8 cellular contexts compared by ENCODE assay signal in genomic region chr10:29736325-29737208, GRCh38.
DNase-seq lines count a peak whose midpoint lies in the region; TF ChIP-seq lines count a peak whose summit lies in the region.

No MANE protein-coding gene starts in this region.

- no peaks in the 10 kb centered on the region for H3K36me3 ChIP-seq in HEK293 (ENCODE audit: control insufficient read depth in 2 of 2, insufficient read depth in 1 of 2, low read length in 2 of 2)

- POLR2A ChIA-PET in AG04450 (lab: Yijun Ruan, JAX) (interaction anchor here (0.6 to 1.1 kb wide), 2 partner anchors 23 to 214 kb away, joined by 3 read pairs; no protein-coding TSS in a partner anchor), HEK293 (lab: Yijun Ruan, JAX) (interaction anchor here (0.5 to 1.6 kb wide), 4 partner anchors 46 to 188 kb away, joined by 3 to 5 read pairs (median 4); no protein-coding TSS in a partner anchor)

- no peaks in the 10 kb centered on the region for H3K27me3 ChIP-seq in AG04450 (ENCODE audit: control insufficient read depth, insufficient read depth, low read length)

- no peak for DNase-seq in AG04450 (ENCODE audit: low read depth, low spot score)
- peak in 3 of 5 experiments; percentile 3 to 43 (median 7) for DNase-seq in T-helper 2 cell
- DNase-seq in cerebellum (ENCODE audit: low spot score) = peak; percentile 15
- DNase-seq in kidney glomerular epithelial cell (lab: John Stamatoyannopoulos, UW) = peak; percentile 37
- peak; percentile 22 for DNase-seq in stimulated activated CD4-positive, alpha-beta T cell treated with anti-CD3 and anti-CD28 coated beads, Interleukin-2, amount 100 ng/mL, for 4 hours (ENCODE audit: low read depth)
- no peak for DNase-seq in middle frontal gyrus (ENCODE audit: extremely low spot score, low spot score)
- DNase-seq in NCI-H2107 treated with DMSO at 0.1 percent for 48 hours (lab: John Stamatoyannopoulos, UW; ENCODE audit: unreplicated experiment) = no peak

- TF ChIP-seq CTCF in AG04450 (IDR thresholded peaks at IDR 0.05; ENCODE audit: low read depth, low read length) (no peak), HEK293 (tag by site-specific recombination; IDR thresholded peaks at IDR 0.05) (no peak)

- peak overlapping the region; percentile 85 for H3K4me3 ChIP-seq in AG04450 (ENCODE audit: low read depth, low read length)
- peak overlapping the region; percentile 68 for H3K4me3 ChIP-seq in HEK293 (ENCODE audit: low read depth, low read length)

- H3K9me3 ChIP-seq in AG04450 (ENCODE audit: control insufficient read depth, insufficient read depth, low read length) = no peaks in the 10 kb centered on the region; the same call in 1 of the 2 replicates
- H3K9me3 ChIP-seq in HEK293 (ENCODE audit: control insufficient read depth, insufficient read depth, low read depth, low read length) = no peaks in the 10 kb centered on the region

- H3K4me1 ChIP-seq in HEK293 (ENCODE audit: control insufficient read depth, insufficient read depth, low read length) = peaks cover 10% of the 10 kb centered on the region; the same call in 1 of the 2 replicates

- CTCF ChIA-PET in AG04450 (lab: Charles Lee) = interaction anchor here (0.6 to 1.4 kb wide), 5 partner anchors 9 to 161 kb away, joined by 3 to 9 read pairs (median 3); no protein-coding TSS in a partner anchor
- CTCF ChIA-PET in HEK293 (lab: Yijun Ruan, JAX) = interaction anchor here (0.7 to 1.3 kb wide), 12 partner anchors 9 to 177 kb away, joined by 3 to 6 read pairs (median 4); no protein-coding TSS in a partner anchor

- peak overlapping the region; percentile 75 for H3K27ac ChIP-seq in AG04450 (ENCODE audit: low read depth, low read length)
- H3K27ac ChIP-seq in HEK293 (ENCODE audit: extremely low read depth, low read depth, low read length) = peak overlapping the region; percentile 96; the same call in 1 of the 2 replicates

TF ChIP-seq in HEK293, 187 proteins besides CTCF, POLR2A, EP300 and RAD21 (continues in another document):
- TF ChIP-seq ZSCAN18 (tag by site-specific recombination; IDR thresholded peaks at IDR 0.05) = no peak
- peak; percentile 44 for TF ChIP-seq GLIS1 (tag by site-specific recombination; IDR thresholded peaks at IDR 0.05)
- TF ChIP-seq ZNF530 (tag by site-specific recombination; IDR thresholded peaks at IDR 0.05; ENCODE audit: low read depth) = no peak
- TF ChIP-seq ZNF354C (tag by site-specific recombination; IDR thresholded peaks at IDR 0.05; ENCODE audit: borderline replicate concordance, low read depth) = no peak
- no peak for TF ChIP-seq ZNF549 (tag by site-specific recombination; IDR thresholded peaks at IDR 0.05)
- TF ChIP-seq ZNF280C (tag by site-specific recombination; IDR thresholded peaks at IDR 0.05) = no peak
- no peak for TF ChIP-seq AEBP2 (tag by site-specific recombination; IDR thresholded peaks at IDR 0.05; ENCODE audit: borderline replicate concordance)
- no peak for TF ChIP-seq ZNF791 (tag by site-specific recombination; IDR thresholded peaks at IDR 0.05)
- TF ChIP-seq ZNF302 (tag by site-specific recombination; IDR thresholded peaks at IDR 0.05; ENCODE audit: low read depth) = no peak
- no peak for TF ChIP-seq ZNF24 (tag by site-specific recombination; IDR thresholded peaks at IDR 0.05)
- no peak for TF ChIP-seq KLF7 (tag by site-specific recombination; IDR thresholded peaks at IDR 0.05; ENCODE audit: borderline replicate concordance)
- TF ChIP-seq PRDM2 (tag by site-specific recombination; IDR thresholded peaks at IDR 0.05; ENCODE audit: borderline replicate concordance) = no peak
- TF ChIP-seq TRIM28 (IDR thresholded peaks at IDR 0.05; ENCODE audit: borderline replicate concordance, low read length) = no peak
- peak; percentile 36; the same call in 1 of the 2 replicates for TF ChIP-seq ZNF660 (tag by site-specific recombination; IDR thresholded peaks at IDR 0.05)
- no peak for TF ChIP-seq ZNF324 (tag by site-specific recombination; IDR thresholded peaks at IDR 0.05)
- TF ChIP-seq ZNF114 (tag by site-specific recombination; IDR thresholded peaks at IDR 0.05) = no peak
- TF ChIP-seq ZNF677 (tag by site-specific recombination; IDR thresholded peaks at IDR 0.05) = no peak
- no peak for TF ChIP-seq SALL2 (tag by site-specific recombination; IDR thresholded peaks at IDR 0.05; ENCODE audit: borderline replicate concordance)
- no peak for TF ChIP-seq ZNF48 (tag by site-specific recombination; IDR thresholded peaks at IDR 0.05)
- no peak for TF ChIP-seq ZNF768 (tag by site-specific recombination; IDR thresholded peaks at IDR 0.05)
- no peak for TF ChIP-seq YY1 (tag by site-specific recombination; IDR thresholded peaks at IDR 0.05)

Comparison
In these comparisons a context has a peak if more than half of its experiments do, and no peak if none do; other contexts are left out.
1. DNase-seq: peak in T-helper 2 cell (3 of 5), cerebellum (single experiment), kidney glomerular epithelial cell (single experiment) and stimulated activated CD4-positive, alpha-beta T cell treated with anti-CD3 and anti-CD28 coated beads, Interleukin-2, amount 100 ng/mL, for 4 hours (single experiment); none in AG04450 (single experiment), middle frontal gyrus (single experiment) and NCI-H2107 treated with DMSO at 0.1 percent for 48 hours (single experiment).